In genomic region chr6:42551202-42551601, GRCh38 we compare ENCODE assay signal across 15 cellular contexts. TPM values are rescaled to one million over a fixed set of nuclear protein-coding genes. Genes with fewer than 3 reads are reported as not detected.
A peak's percentile ranks its signal among the peaks of the same experiment; 100 is the strongest.
DNase-seq lines count a peak whose midpoint lies in the region; ATAC-seq and TF ChIP-seq lines count a peak whose summit lies in the region.
"Had no signal": no experiment of that assay in that cellular context is flagged by ENCODE, and none has a peak within 500 bp of the region (broad histone marks: within the 10 kb centered on the region; RNA-seq: fewer than 3 reads in every experiment).

No MANE protein-coding gene starts in this region.

- no peak overlapping the region for H2BK15ac ChIP-seq in mesenchymal stem cell (ENCODE audit: low read depth, poor library complexity, severe bottlenecking)

- H2AK5ac ChIP-seq in mesenchymal stem cell (ENCODE audit: low read length, severe bottlenecking), result no peak overlapping the region

- no peak overlapping the region for H3K14ac ChIP-seq in mesenchymal stem cell (ENCODE audit: low read length in 2 of 2)

- H3K4me3 ChIP-seq in AG10803 (ENCODE audit: low read length) (no peak overlapping the region), GM23248 (no peak overlapping the region), choroid plexus epithelial cell (ENCODE audit: low read depth, low read length) (no peak overlapping the region), mesenchymal stem cell (ENCODE audit: insufficient read depth in 1 of 2, low read depth in 1 of 2, low read length in 2 of 2) (no peak overlapping the region), lower leg skin (ENCODE audit: low read depth, poor library complexity, severe bottlenecking) (no peak overlapping the region)
- H3K4me3 ChIP-seq: BLaER1 treated with 17β-estradiol and CSF1 and Interleukin-3, amounts not matched to agents 10 nM and 100 nM; PC-9 had no signal

- no peak overlapping the region for H3K18ac ChIP-seq in mesenchymal stem cell (ENCODE audit: low read depth in 1 of 2, low read length in 2 of 2)

- H2AFZ ChIP-seq in GM23248 (no peak overlapping the region), mesenchymal stem cell (ENCODE audit: low read depth, low read length) (no peak overlapping the region)
- H2AFZ ChIP-seq: PC-9 had no signal

- no peaks in the 10 kb centered on the region for H3K79me2 ChIP-seq in GM23248 (ENCODE audit: insufficient read depth)

- H3K9me3 ChIP-seq in GM23248 (ENCODE audit: low read depth) (no peaks in the 10 kb centered on the region), mesenchymal stem cell (ENCODE audit: control insufficient read depth, low read length) (no peaks in the 10 kb centered on the region)

- TF ChIP-seq POLR2A in lower leg skin (IDR thresholded peaks at IDR 0.05), result no peak

- H3K27ac ChIP-seq in GM23248, result no peak overlapping the region
- H3K27ac ChIP-seq in mesenchymal stem cell (ENCODE audit: low read length, poor library complexity, severe bottlenecking), result no peak overlapping the region
- H3K27ac ChIP-seq: BLaER1 treated with 17β-estradiol and CSF1 and Interleukin-3, amounts not matched to agents 10 nM and 100 nM; PC-9 had no signal

- DNase-seq in AG10803 (ENCODE audit: low read depth) (peak; percentile 51), GM23248 (peak; percentile 63), choroid plexus epithelial cell (ENCODE audit: low read depth) (peak; percentile 33), mesenchymal stem cell (peak; percentile 40), lower leg skin (ENCODE audit: low spot score in 2 of 2) (no peak)
- DNase-seq in activated CD4-positive, alpha-beta T cell treated with anti-CD3 and anti-CD28 coated beads for 48 hours, result no peak
- DNase-seq: DMS 273 treated with DMSO at 0.1 percent for 48 hours, NCI-H1105, NCI-H187, NCI-H774, PC-9 had no signal

- 38 to 59% methylated on average over 1 of the region's 1 CpG for WGBS in GM23248 (ENCODE audit: low coverage in 1 of 2, low lambda C conversion rate in 2 of 2, missing lambda C conversion rate in 2 of 2), 2 experiments
- 90% methylated on average over 1 of the region's 1 CpG for WGBS in mesenchymal stem cell
- WGBS in lower leg skin, 2 donors, result 78 to 82% methylated on average over 1 of the region's 1 CpG

- intact Hi-C loops in lower leg skin (cut with DNase I; ENCODE audit: low total_unique reads), result no loop called here

- H3K79me1 ChIP-seq in mesenchymal stem cell (replicated peaks; ENCODE audit: low read length, poor library complexity, severe bottlenecking), result no peaks in the 10 kb centered on the region

- ATAC-seq in GM21619 (IDR thresholded peaks at IDR 0.05; ENCODE audit: unreplicated experiment), result no peak
- ATAC-seq: HCT116, Right ventricle myocardium inferior had no signal

- H3K23ac ChIP-seq in mesenchymal stem cell (ENCODE audit: low read length in 2 of 2), result no peak overlapping the region

- no peak overlapping the region for H4K91ac ChIP-seq in mesenchymal stem cell (ENCODE audit: low read length)

- H4K20me1 ChIP-seq in GM23248 (ENCODE audit: insufficient read depth), result no peaks in the 10 kb centered on the region
- H4K20me1 ChIP-seq: BLaER1 treated with 17β-estradiol and CSF1 and Interleukin-3, amounts not matched to agents 10 nM and 100 nM had no signal

- TF ChIP-seq CTCF in AG10803 (conservative IDR thresholded peaks at IDR 0.05; ENCODE audit: low read length) (no peak), choroid plexus epithelial cell (conservative IDR thresholded peaks at IDR 0.05; ENCODE audit: low read depth, low read length) (no peak), lower leg skin (IDR thresholded peaks at IDR 0.05) (no peak)

- no peak overlapping the region for H3K4ac ChIP-seq in mesenchymal stem cell (ENCODE audit: low read depth in 1 of 2, low read length in 2 of 2)

- H3K27me3 ChIP-seq in GM23248 (replicated peaks; ENCODE audit: insufficient read depth) (no peaks in the 10 kb centered on the region), mesenchymal stem cell (ENCODE audit: control insufficient read depth in 1 of 2, insufficient read depth in 1 of 2, low read length in 2 of 2) (no peaks in the 10 kb centered on the region)
- H3K27me3 ChIP-seq: BLaER1 treated with 17β-estradiol and CSF1 and Interleukin-3, amounts not matched to agents 10 nM and 100 nM had no signal

- H3K9ac ChIP-seq in GM23248 (no peak overlapping the region), mesenchymal stem cell (ENCODE audit: low read length) (no peak overlapping the region)
- H3K9ac ChIP-seq: BLaER1 treated with 17β-estradiol and CSF1 and Interleukin-3, amounts not matched to agents 10 nM and 100 nM had no signal

- peaks cover 14% of the 10 kb centered on the region; the same call in 1 of the 2 replicates for H3F3A ChIP-seq in GM23248 (ENCODE audit: insufficient read depth)

- H2BK120ac ChIP-seq in mesenchymal stem cell (ENCODE audit: low read depth, low read length), result no peak overlapping the region

- H4K8ac ChIP-seq in mesenchymal stem cell (ENCODE audit: low read length), result no peak overlapping the region

- no peaks in the 10 kb centered on the region for H3K9me2 ChIP-seq in GM23248 (ENCODE audit: insufficient read depth)

- no peak overlapping the region for H2BK5ac ChIP-seq in mesenchymal stem cell (ENCODE audit: low read depth, low read length, poor library complexity, severe bottlenecking)

- H3K4me2 ChIP-seq in GM23248 (ENCODE audit: unreplicated experiment), result no peak overlapping the region
- no peak overlapping the region for H3K4me2 ChIP-seq in mesenchymal stem cell (ENCODE audit: low read length, poor library complexity, severe bottlenecking)
- H3K4me2 ChIP-seq: BLaER1 treated with 17β-estradiol and CSF1 and Interleukin-3, amounts not matched to agents 10 nM and 100 nM; PC-9 had no signal

- no peak overlapping the region for H2BK12ac ChIP-seq in mesenchymal stem cell (ENCODE audit: low read length in 2 of 2)

- H3K4me1 ChIP-seq in GM23248 (ENCODE audit: insufficient read depth), result 0 out of 2 replicates have a peak, but pooled peaks cover 3% of the 10 kb centered on the region
- H3K4me1 ChIP-seq in mesenchymal stem cell (ENCODE audit: control insufficient read depth, insufficient read depth, low read depth, low read length), result no peaks in the 10 kb centered on the region

- in situ Hi-C loops in GM23248 (cut with MboI), result no loop called here

- H3K36me3 ChIP-seq in GM23248 (ENCODE audit: low read depth), result no peaks in the 10 kb centered on the region
- H3K36me3 ChIP-seq in mesenchymal stem cell (ENCODE audit: control insufficient read depth in 1 of 2, insufficient read depth in 2 of 2, low read depth in 1 of 2, low read length in 2 of 2), result no peaks in the 10 kb centered on the region
- H3K36me3 ChIP-seq: BLaER1 treated with 17β-estradiol and CSF1 and Interleukin-3, amounts not matched to agents 10 nM and 100 nM had no signal

RNA-seq across cellular contexts. Expression of gene UBR2, which starts 12.6 kb away (rescaled TPM):
- 23.3 and 24.8 TPM in 2 replicates for total RNA-seq in GM23248 (2014; rRNA removed; shearing (Covaris generic))
- 8.0 and 8.5 TPM in 2 replicates for polyA plus RNA-seq in GM23248 (2016; fragmentation: Nextera tagmentation; extraction: Ambion mirVana)
- polyA plus RNA-seq in mesenchymal stem cell (2013, experiment 1 of 2), result 6.4 TPM
- polyA plus RNA-seq in mesenchymal stem cell (2013, experiment 2 of 2), result 6.2 TPM
- 10 to 100 TPM; 22.7 to 28.7 (median 25.3) TPM for total RNA-seq in lower leg skin

Comparison
In these comparisons a context has a peak if more than half of its experiments do, and no peak if none do; other contexts are left out.
1. DNase-seq: peak in AG10803 (single experiment), GM23248 (single experiment), choroid plexus epithelial cell (single experiment) and mesenchymal stem cell (single experiment); none in activated CD4-positive, alpha-beta T cell treated with anti-CD3 and anti-CD28 coated beads for 48 hours (single experiment) and lower leg skin (0 of 2).